In genomic region chr1:171792656-171793055, GRCh38 we compare ENCODE assay signal across 28 cellular contexts. TPM values are rescaled to one million over a fixed set of nuclear protein-coding genes. Genes with fewer than 3 reads are reported as not detected.
A peak's percentile ranks its signal among the peaks of the same experiment; 100 is the strongest.
DNase-seq lines count a peak whose midpoint lies in the region; ATAC-seq and TF ChIP-seq lines count a peak whose summit lies in the region.
"Had no signal": no experiment of that assay in that cellular context is flagged by ENCODE, and none has a peak within 500 bp of the region (broad histone marks: within the 10 kb centered on the region; RNA-seq: fewer than 3 reads in every experiment).

No MANE protein-coding gene starts in this region.

- no peaks in the 10 kb centered on the region for H3K27me3 ChIP-seq in osteoblast (ENCODE audit: insufficient read depth, low read length)
- H3K27me3 ChIP-seq: BLaER1 treated with 17β-estradiol and CSF1 and Interleukin-3, amounts not matched to agents 10 nM and 100 nM; SJSA1 had no signal

- H3K27ac Mint-ChIP-seq in activated T-cell treated with anti-CD3 and anti-CD28 coated beads, Interleukin-2, amount 50 U/mL, for 72 hours = peak overlapping the region; percentile 79
- H3K27ac Mint-ChIP-seq in activated T-helper 17 cell treated with anti-CD3 and anti-CD28 coated beads, Interleukin-2, amount 50 U/mL, for 72 hours = peak overlapping the region; percentile 72
- H3K27ac Mint-ChIP-seq: CD4-positive, alpha-beta T cell had no signal

- no peak for DNase-seq in activated T-cell treated with anti-CD3 and anti-CD28 coated beads, Interleukin-2, amount 50 U/mL, for 72 hours
- DNase-seq in activated T-cell treated with anti-CD3 and anti-CD28 coated beads, Interleukin-2, amount 50 U/mL, for 48 hours = no peak
- peak; percentile 78 for DNase-seq in G401 (ENCODE audit: low spot score)
- DNase-seq in osteoblast (ENCODE audit: insufficient read length, low spot score, missing footprints) = no peak
- DNase-seq in HT-29 (ENCODE audit: low spot score) = no peak
- DNase-seq in NCI-H1930 (lab: John Stamatoyannopoulos, UW) = no peak
- DNase-seq: AML-193; Caco-2; CD4-positive, alpha-beta T cell; DMS 273 treated with DMSO at 0.1 percent for 48 hours; DMS79; EL; GF-D8; Kasumi-1; MV-4-11; NCI-H1105; NCI-H146; NCI-H2029; NCI-H446 treated with DMSO at 0.1 percent for 48 hours; NCI-H526; NCI-H82; PC-9 had no signal

- ATAC-seq in activated T-cell treated with anti-CD3 and anti-CD28 coated beads, Interleukin-2, amount 50 U/mL, for 72 hours (replicated peaks in 1 of 2) = no peak
- no peak for ATAC-seq in activated T-helper 17 cell treated with anti-CD3 and anti-CD28 coated beads, Interleukin-2, amount 50 U/mL, for 72 hours (replicated peaks)
- ATAC-seq in GM19455 (IDR thresholded peaks at IDR 0.05; ENCODE audit: unreplicated experiment) = no peak
- ATAC-seq: K562, Right ventricle myocardium inferior had no signal

- H3K4me2 ChIP-seq in osteoblast (ENCODE audit: insufficient read depth, low read length) = no peak overlapping the region
- H3K4me2 ChIP-seq: PC-9 had no signal

- H3K27ac ChIP-seq in osteoblast (ENCODE audit: low read depth, low read length) = peak overlapping the region; percentile 82
- H3K27ac ChIP-seq: PC-9, SJSA1 had no signal

- peaks cover 25 to 34% of the 10 kb centered on the region in 2 donors for H3K36me3 Mint-ChIP-seq in activated T-cell treated with anti-CD3 and anti-CD28 coated beads, Interleukin-2, amount 50 U/mL, for 72 hours (ENCODE audit: insufficient read depth in 2 of 2)
- H3K36me3 Mint-ChIP-seq in activated T-helper 17 cell treated with anti-CD3 and anti-CD28 coated beads, Interleukin-2, amount 50 U/mL, for 72 hours (ENCODE audit: low read depth) = peaks cover 100% of the 10 kb centered on the region

- peaks cover 34% of the 10 kb centered on the region for H3K79me2 ChIP-seq in osteoblast (ENCODE audit: insufficient read depth, low read length)

- H3K9me3 ChIP-seq in osteoblast (ENCODE audit: low read depth, low read length) = no peaks in the 10 kb centered on the region
- H3K9me3 ChIP-seq: Caco-2, SJSA1 had no signal

- H4K20me1 ChIP-seq in osteoblast (ENCODE audit: insufficient read depth, low read length) = no peaks in the 10 kb centered on the region

- no peaks in the 10 kb centered on the region for H3K27me3 Mint-ChIP-seq in activated T-cell treated with anti-CD3 and anti-CD28 coated beads, Interleukin-2, amount 50 U/mL, for 72 hours (ENCODE audit: low read depth)
- no peaks in the 10 kb centered on the region for H3K27me3 Mint-ChIP-seq in activated T-helper 17 cell treated with anti-CD3 and anti-CD28 coated beads, Interleukin-2, amount 50 U/mL, for 72 hours
- H3K27me3 Mint-ChIP-seq: CD4-positive, alpha-beta T cell had no signal

- H2AFZ ChIP-seq in osteoblast (ENCODE audit: low read length) = no peak overlapping the region
- H2AFZ ChIP-seq: PC-9 had no signal

- TF ChIP-seq CTCF in osteoblast (IDR thresholded peaks at IDR 0.05; ENCODE audit: extremely low read depth, low read depth, low read length) = no peak

- H3K4me3 ChIP-seq in osteoblast (ENCODE audit: insufficient read depth, low read length) = no peak overlapping the region
- H3K4me3 ChIP-seq: BLaER1 treated with 17β-estradiol and CSF1 and Interleukin-3, amounts not matched to agents 10 nM and 100 nM; K562; PC-9; SJSA1 had no signal

- peak overlapping the region in 1 of 2 donors; percentile 3 for H3K4me3 Mint-ChIP-seq in activated T-cell treated with anti-CD3 and anti-CD28 coated beads, Interleukin-2, amount 50 U/mL, for 72 hours
- H3K4me3 Mint-ChIP-seq in activated T-helper 17 cell treated with anti-CD3 and anti-CD28 coated beads, Interleukin-2, amount 50 U/mL, for 72 hours = peak overlapping the region; percentile 78
- H3K4me3 Mint-ChIP-seq: CD4-positive, alpha-beta T cell had no signal

- peaks cover 55% of the 10 kb centered on the region for H3K4me1 Mint-ChIP-seq in activated T-cell treated with anti-CD3 and anti-CD28 coated beads, Interleukin-2, amount 50 U/mL, for 72 hours (ENCODE audit: low read depth)
- peaks cover 20% of the 10 kb centered on the region for H3K4me1 Mint-ChIP-seq in activated T-helper 17 cell treated with anti-CD3 and anti-CD28 coated beads, Interleukin-2, amount 50 U/mL, for 72 hours

- peaks cover 70% of the 10 kb centered on the region for H3K36me3 ChIP-seq in osteoblast (ENCODE audit: insufficient read depth, low read length)

- in situ Hi-C loops in G401 (cut with HindIII; ENCODE audit: low sequenced_read_pairs) = no loop called here

- H3K9me3 Mint-ChIP-seq in activated T-cell treated with anti-CD3 and anti-CD28 coated beads, Interleukin-2, amount 50 U/mL, for 72 hours = no peaks in the 10 kb centered on the region
- H3K9me3 Mint-ChIP-seq in activated T-helper 17 cell treated with anti-CD3 and anti-CD28 coated beads, Interleukin-2, amount 50 U/mL, for 72 hours = no peaks in the 10 kb centered on the region
- H3K9me3 Mint-ChIP-seq: CD4-positive, alpha-beta T cell had no signal

- H3K4me1 ChIP-seq in osteoblast (ENCODE audit: insufficient read depth, low read length) = peaks cover 28% of the 10 kb centered on the region
- H3K4me1 ChIP-seq: Caco-2 had no signal

RNA-seq across cellular contexts. Expression of gene METTL13, which starts 11.2 kb away (rescaled TPM):
- total RNA-seq in activated T-cell treated with anti-CD3 and anti-CD28 coated beads, Interleukin-2, amount 50 U/mL, for 72 hours = 10 to 100 TPM; 38.0 to 46.4 TPM
- total RNA-seq in G401 (2014; rRNA removed; shearing (Covaris generic)) = 40.5 and 64.3 TPM in 2 replicates
- total RNA-seq in activated T-helper 17 cell treated with anti-CD3 and anti-CD28 coated beads, Interleukin-2, amount 50 U/mL, for 72 hours = 10 to 100 TPM; 77.7 to 83.1 TPM
- 13.0 and 15.3 TPM in 2 replicates for total RNA-seq in osteoblast
- 38.8 and 39.4 TPM in 2 replicates for total RNA-seq in HT-29 (2014; rRNA removed; shearing (Covaris generic))

RNA-seq across cellular contexts. Expression of gene DNM3, which starts 48.6 kb away (rescaled TPM):
- 1 to 10 TPM; 1.5 to 3.4 TPM for total RNA-seq in activated T-cell treated with anti-CD3 and anti-CD28 coated beads, Interleukin-2, amount 50 U/mL, for 72 hours
- total RNA-seq in G401 (2014; rRNA removed; shearing (Covaris generic)) = 8.3 and 13.0 TPM in 2 replicates
- 1 to 10 TPM; 3.0 to 5.8 TPM for total RNA-seq in activated T-helper 17 cell treated with anti-CD3 and anti-CD28 coated beads, Interleukin-2, amount 50 U/mL, for 72 hours
- total RNA-seq in osteoblast = 0.72 and 1.2 TPM in 2 replicates
- total RNA-seq in HT-29 (2014; rRNA removed; shearing (Covaris generic)) = 1.0 and 1.3 TPM in 2 replicates

RNA-seq across cellular contexts. Expression of gene VAMP4, which starts 50.8 kb away (rescaled TPM):
- total RNA-seq in activated T-cell treated with anti-CD3 and anti-CD28 coated beads, Interleukin-2, amount 50 U/mL, for 72 hours = 10 to 100 TPM; 18.9 to 19.2 TPM
- total RNA-seq in G401 (2014; rRNA removed; shearing (Covaris generic)) = 3.0 and 4.3 TPM in 2 replicates
- total RNA-seq in activated T-helper 17 cell treated with anti-CD3 and anti-CD28 coated beads, Interleukin-2, amount 50 U/mL, for 72 hours = 10 to 100 TPM; 14.4 to 16.3 TPM
- 7.6 and 8.5 TPM in 2 replicates for total RNA-seq in osteoblast
- 0.15 and 0.39 TPM in 2 replicates for total RNA-seq in HT-29 (2014; rRNA removed; shearing (Covaris generic))
